1 cellular context compared by ENCODE assay signal in genomic region chr10:72056932-72057751, GRCh38.
TF ChIP-seq lines count a peak whose summit lies in the region.

No MANE protein-coding gene starts in this region.

TF ChIP-seq in GM23338, 12 proteins besides CTCF, POLR2A, EP300 and RAD21 (continued from another document):
- TF ChIP-seq REST (IDR thresholded peaks at IDR 0.05; ENCODE audit: unreplicated experiment), result no peak
- no peak for TF ChIP-seq ZNF114 (CRISPR knock-in tag; IDR thresholded peaks at IDR 0.05)
- no peak for TF ChIP-seq POLR2AphosphoS5 (IDR thresholded peaks at IDR 0.05; ENCODE audit: low read depth)
- no peak for TF ChIP-seq EZH2phosphoT487 (IDR thresholded peaks at IDR 0.05; ENCODE audit: unreplicated experiment)
- no peak for TF ChIP-seq NANOG (IDR thresholded peaks at IDR 0.05; ENCODE audit: borderline replicate concordance)
- no peak for TF ChIP-seq ZNF331 (CRISPR knock-in tag; IDR thresholded peaks at IDR 0.05; ENCODE audit: low read depth)
- no peak for TF ChIP-seq EZH2 (IDR thresholded peaks at IDR 0.05; ENCODE audit: low read depth, unreplicated experiment)
- no peak for TF ChIP-seq ZNF462 (CRISPR knock-in tag; IDR thresholded peaks at IDR 0.05)
- TF ChIP-seq JUNB (IDR thresholded peaks at IDR 0.05; ENCODE audit: unreplicated experiment), result no peak
- TF ChIP-seq ETS1 (IDR thresholded peaks at IDR 0.05), result no peak
- TF ChIP-seq STAT1 (IDR thresholded peaks at IDR 0.05; ENCODE audit: unreplicated experiment), result no peak
